Comparison of ENCODE assay signal across 8 cellular contexts in the genomic region with DNA sequence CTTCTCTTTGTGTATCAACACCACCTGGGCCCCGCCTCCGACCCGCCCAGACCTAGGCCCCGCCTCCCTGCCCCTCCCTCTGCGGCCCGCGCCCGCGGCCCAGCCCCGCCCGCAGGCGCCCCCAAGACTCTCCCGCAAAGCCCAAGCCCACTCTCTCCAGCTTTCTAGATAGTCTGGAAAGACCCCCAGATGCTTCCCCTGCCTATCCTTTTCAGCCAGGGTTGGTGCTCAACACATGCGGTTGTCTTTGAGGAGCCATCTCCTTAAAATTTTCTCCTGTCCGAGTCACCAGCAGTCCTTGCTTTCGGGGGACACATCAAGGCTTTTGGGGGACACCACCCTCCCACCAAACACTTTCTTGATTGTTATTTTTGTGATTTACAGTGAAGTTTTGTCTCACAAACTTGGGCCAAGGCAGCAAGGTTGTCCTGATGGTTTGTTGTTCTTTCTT. TPM values are rescaled to one million over a fixed set of nuclear protein-coding genes. Genes with fewer than 3 reads are reported as not detected.
DNase-seq lines count a peak whose midpoint lies in the region; ATAC-seq and TF ChIP-seq lines count a peak whose summit lies in the region.

No MANE protein-coding gene starts in this region.

- WGBS in esophagus muscularis mucosa = 3% methylated on average over 13 of the region's 16 CpGs
- 0 to 2% (median 0%) methylated on average over 11 to 16 of the region's 16 CpGs for WGBS in psoas muscle, 3 donors

- TF ChIP-seq POLR2A in esophagus muscularis mucosa (IDR thresholded peaks at IDR 0.05; ENCODE audit: low read depth) = no peak

- peaks cover 33 to 38% (median 38%) of the 10 kb centered on the region in 4 donors for H3K4me1 ChIP-seq in esophagus muscularis mucosa
- peaks cover 37% of the 10 kb centered on the region for H3K4me1 ChIP-seq in psoas muscle

- H3K9me3 ChIP-seq in SK-N-MC (ENCODE audit: low read depth, low read length) = no peaks in the 10 kb centered on the region
- H3K9me3 ChIP-seq in esophagus muscularis mucosa = no peaks in the 10 kb centered on the region
- H3K9me3 ChIP-seq in psoas muscle = no peaks in the 10 kb centered on the region

- no peak for TF ChIP-seq CTCF in esophagus muscularis mucosa (IDR thresholded peaks at IDR 0.05)
- TF ChIP-seq CTCF in psoas muscle (IDR thresholded peaks at IDR 0.05) = no peak

- H3K9ac ChIP-seq in SK-N-MC (ENCODE audit: insufficient read length) = peak overlapping the region; percentile 79

- no peak for DNase-seq in SK-N-MC (ENCODE audit: low read depth, low spot score)
- no peak for DNase-seq in esophagus muscularis mucosa (ENCODE audit: extremely low spot score)
- DNase-seq in psoas muscle = no peak
- no peak for DNase-seq in posterior cingulate gyrus

- intact Hi-C loops in esophagus muscularis mucosa (cut with DNase I) (loop anchor here (10.0 kb wide), 1 partner anchor 378 kb away; the partner anchor contains the start of gene SCAF11), psoas muscle (cut with DNase I) (loop anchor here (1.0 to 10.0 kb wide), 7 partner anchors 10 to 381 kb away; partner anchors contain the start of gene SCAF11 (in 1 of the 2)), posterior cingulate gyrus (cut with DNase I) (loop anchor here (1.0 to 10.0 kb wide), 3 partner anchors 10 to 381 kb away; partner anchors contain the start of gene SCAF11)

- H3K27ac ChIP-seq in SK-N-MC (peak overlapping the region; percentile 29; the same call in 1 of the 2 replicates), esophagus muscularis mucosa (replicated peaks in 1 of 4) (peak overlapping the region; percentile 95 to 99 (median 97)), psoas muscle (peak overlapping the region; percentile 99)

- no peak for TF ChIP-seq EP300 in esophagus muscularis mucosa (IDR thresholded peaks at IDR 0.05)

- ATAC-seq in GM19395 (IDR thresholded peaks at IDR 0.05; ENCODE audit: unreplicated experiment) = peak; percentile 2
- ATAC-seq in psoas muscle = no peak
- ATAC-seq in HG02970 (IDR thresholded peaks at IDR 0.05; ENCODE audit: low FRiP score, unreplicated experiment) = no peak
- ATAC-seq in HG03432 (IDR thresholded peaks at IDR 0.05; ENCODE audit: unreplicated experiment) = no peak
- ATAC-seq in HG03469 (IDR thresholded peaks at IDR 0.05; ENCODE audit: unreplicated experiment) = no peak

- H3K27me3 ChIP-seq in esophagus muscularis mucosa (no peaks in the 10 kb centered on the region), psoas muscle (ENCODE audit: insufficient read depth in 3 of 3, low read length in 2 of 3) (no peaks in the 10 kb centered on the region)

- peak overlapping the region; percentile 97 for H3K4me3 ChIP-seq in SK-N-MC
- H3K4me3 ChIP-seq in esophagus muscularis mucosa = peak overlapping the region; percentile 80 to 96 (median 88)
- peak overlapping the region; percentile 94 for H3K4me3 ChIP-seq in psoas muscle

- H3K36me3 ChIP-seq in SK-N-MC (ENCODE audit: insufficient read depth, low read length) = peaks cover 35% of the 10 kb centered on the region
- peaks cover 17 to 33% (median 27%) of the 10 kb centered on the region in 4 donors for H3K36me3 ChIP-seq in esophagus muscularis mucosa
- H3K36me3 ChIP-seq in psoas muscle (ENCODE audit: insufficient read depth in 1 of 2, low read depth in 1 of 2) = peaks cover 8 to 33% of the 10 kb centered on the region in 2 donors

RNA-seq across cellular contexts. Expression of gene SLC38A2, which starts 0.3 kb away (rescaled TPM):
- 100 to 1,000 TPM; 177 to 241 (median 225) TPM for total RNA-seq in esophagus muscularis mucosa
- total RNA-seq in psoas muscle = 100 to 1,000 TPM; 287 to 428 (median 331) TPM
- 100 to 1,000 TPM in 2 of 3 donors, 10 to 100 TPM in 1; 35.8 to 317 (median 180) TPM for polyA plus RNA-seq in psoas muscle

Comparison
In these comparisons a context has a peak if more than half of its experiments do, and no peak if none do; other contexts are left out.
1. H3K27ac ChIP-seq: peak in every context shown above with its lines; median percentile 99 in psoas muscle; 97 in esophagus muscularis mucosa; 29 in SK-N-MC.